In genomic region chr20:11159728-11160127, GRCh38 we compare ENCODE assay signal across 13 cellular contexts.
A peak's percentile ranks its signal among the peaks of the same experiment; 100 is the strongest.
DNase-seq lines count a peak whose midpoint lies in the region; ATAC-seq and TF ChIP-seq lines count a peak whose summit lies in the region.
"Had no signal": no experiment of that assay in that cellular context is flagged by ENCODE, and none has a peak within 500 bp of the region (broad histone marks: within the 10 kb centered on the region; RNA-seq: fewer than 3 reads in every experiment).

No MANE protein-coding gene starts in this region.

- H3K27ac ChIP-seq in SJCRH30, result no peak overlapping the region

- H3K4me1 ChIP-seq in SJCRH30, result no peaks in the 10 kb centered on the region
- H3K4me1 ChIP-seq: Caco-2 had no signal

- in situ Hi-C loops in astrocyte of the spinal cord (cut with HindIII; ENCODE audit: low sequenced_read_pairs), result no loop called here

- intact Hi-C loops in left cardiac atrium (cut with DNase I), result no loop called here

- H3K36me3 ChIP-seq in SJCRH30, result no peaks in the 10 kb centered on the region

- DNase-seq in Daoy (ENCODE audit: low read depth) (peak; percentile 30), astrocyte of the spinal cord (ENCODE audit: low read depth, low spot score) (peak; percentile 58), left cardiac atrium (no peak), putamen (ENCODE audit: low spot score) (peak; percentile 51), SJCRH30 (no peak), GM20000 (ENCODE audit: low spot score) (no peak), NCI-H2107 treated with DMSO at 0.1 percent for 48 hours (lab: John Stamatoyannopoulos, UW; ENCODE audit: unreplicated experiment) (no peak)
- DNase-seq: activated T-cell treated with anti-CD3 and anti-CD28 coated beads, Interleukin-2, amount 50 U/mL, for 4 hours; Caco-2; naive B cell; NCI-H510A; T-cell had no signal

- H3K4me3 ChIP-seq in astrocyte of the spinal cord (ENCODE audit: low read depth, low read length) (no peak overlapping the region), SJCRH30 (no peak overlapping the region)

- ATAC-seq in left cardiac atrium (peak; percentile 72 to 79), HG03457 (IDR thresholded peaks at IDR 0.05; ENCODE audit: unreplicated experiment) (no peak)
- ATAC-seq: activated T-cell treated with anti-CD3 and anti-CD28 coated beads, Interleukin-2, amount 50 U/mL, for 4 hours; T-cell had no signal

- no peaks in the 10 kb centered on the region for H3K27me3 ChIP-seq in SJCRH30

- TF ChIP-seq CTCF in astrocyte of the spinal cord (IDR thresholded peaks at IDR 0.05; ENCODE audit: low read depth, low read length), result no peak
- TF ChIP-seq CTCF in GM20000 (IDR thresholded peaks at IDR 0.05; ENCODE audit: extremely low read depth, missing control alignments), result no peak

- H3K9me3 ChIP-seq in SJCRH30 (replicated peaks), result no peaks in the 10 kb centered on the region
- H3K9me3 ChIP-seq: Caco-2 had no signal

Comparison
In these comparisons a context has a peak if more than half of its experiments do, and no peak if none do; other contexts are left out.
1. DNase-seq: peak in Daoy (single experiment), astrocyte of the spinal cord (single experiment) and putamen (single experiment); none in left cardiac atrium (single experiment), SJCRH30 (0 of 2), GM20000 (single experiment) and NCI-H2107 treated with DMSO at 0.1 percent for 48 hours (single experiment).